ENCODE assay signal across 18 cellular contexts in genomic region chr20:37770908-37771307, GRCh38.
DNase-seq lines count a peak whose midpoint lies in the region; ATAC-seq and TF ChIP-seq lines count a peak whose summit lies in the region.
"Had no signal": no experiment of that assay in that cellular context is flagged by ENCODE, and none has a peak within 500 bp of the region (broad histone marks: within the 10 kb centered on the region; RNA-seq: fewer than 3 reads in every experiment).

No MANE protein-coding gene starts in this region.

- 0 out of 2 replicates have a peak, but pooled peaks cover 5% of the 10 kb centered on the region for H3K79me2 ChIP-seq in Karpas-422 (ENCODE audit: low read length)

- H3K9me3 ChIP-seq in cardiac muscle cell (ENCODE audit: low read depth) (no peaks in the 10 kb centered on the region), Karpas-422 (ENCODE audit: low read length) (no peaks in the 10 kb centered on the region)
- H3K9me3 ChIP-seq: BLaER1, Caco-2 had no signal

- H3K36me3 ChIP-seq in cardiac muscle cell (no peaks in the 10 kb centered on the region), Karpas-422 (ENCODE audit: insufficient read depth, low read length) (peaks cover 20% of the 10 kb centered on the region)

- TF ChIP-seq CTCF in cardiac muscle cell (IDR thresholded peaks at IDR 0.05; ENCODE audit: low read depth, low read length), result no peak

- H3K27me3 Mint-ChIP-seq in memory B cell, result no peaks in the 10 kb centered on the region
- H3K27me3 Mint-ChIP-seq: B cell; CD4-positive, CD25-positive, alpha-beta regulatory T cell had no signal

- no peak overlapping the region for H3K4me2 ChIP-seq in Karpas-422 (ENCODE audit: low read depth, low read length, poor library complexity, severe bottlenecking)
- H3K4me2 ChIP-seq: BLaER1, GM23338 had no signal

- intact Hi-C loops in cardiac septum (cut with DNase I), result no loop called here

- H3K27ac ChIP-seq in cardiac muscle cell (peak overlapping the region; percentile 25), Karpas-422 (ENCODE audit: low read length) (peak overlapping the region; percentile 11; the same call in 1 of the 2 replicates)
- H3K27ac ChIP-seq: 22Rv1, BLaER1, C4-2B had no signal

- H3K4me1 ChIP-seq in cardiac muscle cell (ENCODE audit: low read depth), result peaks cover 11% of the 10 kb centered on the region
- H3K4me1 ChIP-seq in Karpas-422 (ENCODE audit: low read length), result peaks cover 23% of the 10 kb centered on the region
- H3K4me1 ChIP-seq: Caco-2 had no signal

- no peak overlapping the region for H2AFZ ChIP-seq in Karpas-422 (ENCODE audit: low read length)
- H2AFZ ChIP-seq: GM23338 had no signal

- no peak overlapping the region for H3K4me3 Mint-ChIP-seq in memory B cell
- H3K4me3 Mint-ChIP-seq: B cell; CD4-positive, CD25-positive, alpha-beta regulatory T cell; CD8-positive, alpha-beta T cell; GM23338 had no signal

- H3K27me3 ChIP-seq in cardiac muscle cell, result no peaks in the 10 kb centered on the region
- no peaks in the 10 kb centered on the region for H3K27me3 ChIP-seq in Karpas-422 (ENCODE audit: low read length)
- H3K27me3 ChIP-seq: BLaER1 had no signal

- H3K36me3 Mint-ChIP-seq in memory B cell, result peaks cover 31% of the 10 kb centered on the region

- H3K9me3 Mint-ChIP-seq in memory B cell, result no peaks in the 10 kb centered on the region
- H3K9me3 Mint-ChIP-seq: CD4-positive, CD25-positive, alpha-beta regulatory T cell; CD8-positive, alpha-beta T cell; GM23338 had no signal

- no peaks in the 10 kb centered on the region for H4K20me1 ChIP-seq in Karpas-422 (ENCODE audit: insufficient read depth, low read depth, low read length)
- H4K20me1 ChIP-seq: BLaER1 had no signal

- H3K9ac ChIP-seq in Karpas-422 (ENCODE audit: low read length), result no peak overlapping the region
- H3K9ac ChIP-seq: BLaER1 had no signal

- DNase-seq in cardiac muscle cell (ENCODE audit: low read depth in 1 of 2, low spot score in 1 of 2) (no peak), cardiac septum (ENCODE audit: low spot score) (no peak), Karpas-422 (no peak), memory B cell (ENCODE audit: low spot score in 2 of 2) (no peak)
- DNase-seq: Caco-2; CD4-positive, CD25-positive, alpha-beta regulatory T cell; CD8-positive, alpha-beta T cell; DMS153; DND-41; H7; HCEC 1CT had no signal

- H3K9me2 ChIP-seq in Karpas-422 (replicated peaks; ENCODE audit: insufficient read depth, low read length), result no peaks in the 10 kb centered on the region

- H3K4me1 Mint-ChIP-seq in memory B cell, result peaks cover 11% of the 10 kb centered on the region

- no peak overlapping the region for H3K4me3 ChIP-seq in cardiac muscle cell
- no peak overlapping the region for H3K4me3 ChIP-seq in Karpas-422 (ENCODE audit: low read length)
- H3K4me3 ChIP-seq: BLaER1, GM23338 had no signal

- no peak for ATAC-seq in memory B cell (ENCODE audit: low read depth)
- no peak for ATAC-seq in GM21526 (IDR thresholded peaks at IDR 0.05; ENCODE audit: low FRiP score, unreplicated experiment)
- ATAC-seq in GM21515 (IDR thresholded peaks at IDR 0.05; ENCODE audit: unreplicated experiment), result no peak
- ATAC-seq: CD8-positive, alpha-beta T cell; GM23338 had no signal

- peak overlapping the region; percentile 19 for H3K27ac Mint-ChIP-seq in memory B cell
- H3K27ac Mint-ChIP-seq: CD8-positive, alpha-beta T cell; GM23338 had no signal
